23 cellular contexts compared by ENCODE assay signal in the genomic region with DNA sequence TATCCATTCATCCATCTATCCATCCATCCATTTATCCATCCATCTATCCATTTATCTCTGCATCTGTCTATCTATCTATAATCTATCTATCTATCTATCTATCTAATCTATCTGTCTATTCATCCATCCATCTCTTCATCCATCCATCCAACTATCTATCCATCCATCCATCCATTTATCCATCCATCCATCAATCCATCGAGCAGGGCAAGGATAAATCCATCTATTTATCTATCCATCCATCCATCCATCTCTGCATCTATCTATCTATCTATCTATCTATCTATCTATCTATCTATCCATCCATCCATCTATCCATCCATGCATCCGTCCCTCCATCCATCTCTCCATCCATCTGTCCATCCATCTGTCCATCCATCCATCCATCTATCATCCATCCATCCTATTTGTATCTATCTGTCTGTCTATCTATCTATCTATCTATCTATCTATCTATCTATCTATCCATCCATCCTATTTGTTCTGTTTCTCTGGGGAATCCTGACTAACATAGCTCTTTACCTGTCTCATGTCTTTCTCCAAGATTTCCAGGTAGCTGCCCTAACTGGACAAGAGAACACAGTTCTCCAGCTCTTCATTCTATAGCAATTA.
"Had no signal": no experiment of that assay in that cellular context is flagged by ENCODE, and none has a peak within 500 bp of the region (broad histone marks: within the 10 kb centered on the region; RNA-seq: fewer than 3 reads in every experiment).

No MANE protein-coding gene starts in this region.

- FAIRE-seq: endothelial cell of umbilical vein, frontal cortex, islet of Langerhans had no signal

- H3K4me2 ChIP-seq: hepatocyte had no signal

- H3K27me3 ChIP-seq: dorsolateral prefrontal cortex, esophagus muscularis mucosa, foreskin keratinocyte, gastroesophageal sphincter, heart left ventricle, hepatocyte, left lung had no signal

- H3K4me3 ChIP-seq: coronary artery, dorsolateral prefrontal cortex, esophagus muscularis mucosa, gastroesophageal sphincter, heart left ventricle, hepatocyte, left lung, lower lobe of right lung, mucosa of descending colon had no signal

- ATAC-seq: foreskin keratinocyte; gastroesophageal sphincter; heart left ventricle; left cardiac atrium; left lung; left ventricle myocardium superior; lower lobe of right lung; mucosa of descending colon; naive thymus-derived CD8-positive, alpha-beta T cell had no signal

- H3K4me1 Mint-ChIP-seq: mesothelial cell of epicardium had no signal

- H2AFZ ChIP-seq: hepatocyte had no signal

- H3K27me3 Mint-ChIP-seq: naive B cell; naive thymus-derived CD8-positive, alpha-beta T cell had no signal

- H3K27ac ChIP-seq: coronary artery, dorsolateral prefrontal cortex, esophagus muscularis mucosa, foreskin keratinocyte, gastroesophageal sphincter, heart left ventricle, hepatocyte, left lung, lower lobe of right lung had no signal

- H3K4me3 Mint-ChIP-seq: mesothelial cell of epicardium; naive B cell; naive thymus-derived CD8-positive, alpha-beta T cell had no signal

- H3K79me2 ChIP-seq: hepatocyte had no signal

- H3K4me1 ChIP-seq: foreskin keratinocyte, left lung, lower lobe of right lung had no signal

- H3K9me3 ChIP-seq: esophagus muscularis mucosa, gastroesophageal sphincter, heart left ventricle, left lung, lower lobe of right lung, mucosa of descending colon had no signal

- H3K36me3 Mint-ChIP-seq: mesothelial cell of epicardium had no signal

- DNase-seq: dermis blood vessel endothelial cell; dorsolateral prefrontal cortex; effector CD4-positive, alpha-beta T cell; effector memory CD4-positive, alpha-beta T cell; foreskin keratinocyte; heart left ventricle; hypothalamus; left cardiac atrium; left lung; left ventricle myocardium superior; lower lobe of right lung; mesenchymal stem cell; mucosa of descending colon; naive B cell; naive thymus-derived CD8-positive, alpha-beta T cell had no signal

- H3K36me3 ChIP-seq: esophagus muscularis mucosa, gastroesophageal sphincter, heart left ventricle, left lung, lower lobe of right lung had no signal

- H3K27ac Mint-ChIP-seq: mesothelial cell of epicardium; naive thymus-derived CD8-positive, alpha-beta T cell had no signal
